In the genomic region with DNA sequence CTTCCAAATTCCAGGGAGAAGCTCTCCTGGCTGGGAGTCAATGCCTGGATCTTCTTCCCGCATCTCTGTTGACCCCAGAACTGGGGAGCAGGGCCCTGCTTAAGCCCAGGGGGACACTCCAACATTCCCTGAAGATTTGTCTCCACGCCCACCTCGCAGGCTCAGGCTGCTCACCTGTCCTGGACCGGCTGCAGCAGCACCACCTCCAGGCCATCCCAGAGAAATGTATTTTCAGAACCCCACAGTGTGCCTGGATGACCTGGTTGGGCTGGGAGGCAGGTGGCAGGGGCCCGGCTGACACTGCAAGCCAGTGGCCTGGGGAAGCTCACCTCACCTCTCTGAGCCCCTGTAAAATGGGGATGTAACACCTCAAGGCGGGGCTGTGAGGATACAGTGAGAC, we compare ENCODE assay signal across 18 cellular contexts. TPM values are rescaled to one million over a fixed set of nuclear protein-coding genes. Genes with fewer than 3 reads are reported as not detected.
DNase-seq lines count a peak whose midpoint lies in the region; ATAC-seq, FAIRE-seq and TF ChIP-seq lines count a peak whose summit lies in the region.
"Had no signal": no experiment of that assay in that cellular context is flagged by ENCODE, and none has a peak within 500 bp of the region (broad histone marks: within the 10 kb centered on the region; RNA-seq: fewer than 3 reads in every experiment).

No MANE protein-coding gene starts in this region.

- H3K9me3 Mint-ChIP-seq in activated naive CD4-positive, alpha-beta T cell treated with anti-CD3 and anti-CD28 coated beads for 36 hours: no peaks in the 10 kb centered on the region
- H3K9me3 Mint-ChIP-seq: activated CD4-positive, alpha-beta T cell treated with anti-CD3 and anti-CD28 coated beads, Interleukin-2, amount 10 ng/mL, durations not matched to agents 24 days and 14 days had no signal

- no peaks in the 10 kb centered on the region for H3K79me2 ChIP-seq in H1 (ENCODE audit: control insufficient read depth in 1 of 2, insufficient read depth in 2 of 2, low read length in 2 of 2)

- H3K36me3 Mint-ChIP-seq in activated naive CD4-positive, alpha-beta T cell treated with anti-CD3 and anti-CD28 coated beads for 36 hours (ENCODE audit: low read depth): no peaks in the 10 kb centered on the region
- H3K36me3 Mint-ChIP-seq: activated naive CD8-positive, alpha-beta T cell had no signal

- H3K23me2 ChIP-seq in H1 (ENCODE audit: low read depth, low read length): no peaks in the 10 kb centered on the region

- H4K5ac ChIP-seq in H1 (ENCODE audit: insufficient read length, low read depth, low read length): no peak overlapping the region

- no peak overlapping the region for H4K91ac ChIP-seq in H1 (replicated peaks; ENCODE audit: insufficient read length, low read length)

- no peak overlapping the region for H3K4ac ChIP-seq in H1 (replicated peaks; ENCODE audit: insufficient read length, low read depth, low read length)

- WGBS in H1 (ENCODE audit: extremely low coverage in 1 of 2, insufficient coverage in 1 of 2, insufficient read length in 1 of 2, insufficient replicate concordance in 2 of 2, low coverage in 1 of 2, low lambda C conversion rate in 2 of 2, missing lambda C conversion rate in 1 of 2), 2 experiments: 47% methylated on average over 6 of the region's 6 CpGs; no CpG with 5 or more reads in 1 of the 2 experiments

- H3K56ac ChIP-seq in H1 (replicated peaks; ENCODE audit: insufficient read length, low read depth, low read length): no peak overlapping the region

- DNase-seq in activated naive CD4-positive, alpha-beta T cell treated with anti-CD3 and anti-CD28 coated beads for 36 hours: peak; percentile 27
- no peak for DNase-seq in activated naive CD4-positive, alpha-beta T cell treated with Interleukin-2 at 50 U/mL for 16 hours
- no peak for DNase-seq in LNCaP clone FGC (ENCODE audit: low read depth)
- peak; percentile 21 to 67 for DNase-seq in H1 (ENCODE audit: low read depth in 1 of 2, low spot score in 2 of 2)
- DNase-seq in sciatic nerve (ENCODE audit: low spot score): peak; percentile 26
- DNase-seq in NCI-H1436 treated with DMSO at 0.1 percent for 48 hours (lab: John Stamatoyannopoulos, UW): no peak
- DNase-seq in left cardiac atrium: no peak
- no peak for DNase-seq in D341Med (ENCODE audit: low spot score)
- DNase-seq: activated CD4-positive, alpha-beta T cell treated with anti-CD3 and anti-CD28 coated beads, Interleukin-2, amount 10 ng/mL, durations not matched to agents 24 days and 14 days; colonic mucosa; Karpas-422; left ventricle myocardium superior; NCI-H226 had no signal

- H3K79me1 ChIP-seq in H1 (ENCODE audit: low read depth, low read length): no peaks in the 10 kb centered on the region

- intact Hi-C loops in activated naive CD4-positive, alpha-beta T cell treated with anti-CD3 and anti-CD28 coated beads for 36 hours (cut with micrococcal nuclease): loop anchor here (1.0 kb wide), 1 partner anchor 72 kb away; no protein-coding TSS in a partner anchor
- intact Hi-C loops in sciatic nerve (cut with DNase I) (no loop called here), left cardiac atrium (cut with DNase I) (no loop called here)

- no peak overlapping the region for H3K27ac ChIP-seq in H1 (ENCODE audit: low read depth, low read length)
- H3K27ac ChIP-seq: colonic mucosa, neutrophil, SK-N-MC had no signal

- TF ChIP-seq RAD21 in H1 (IDR thresholded peaks at IDR 0.05 in 1 of 2, conservative IDR thresholded peaks at IDR 0.05 in 1 of 2; ENCODE audit: low read depth in 2 of 2, low read length in 2 of 2): peak; percentile 63 to 74

- no peak for TF ChIP-seq EP300 in H1 (IDR thresholded peaks at IDR 0.05; ENCODE audit: borderline replicate concordance in 1 of 2, low read depth in 2 of 2, low read length in 2 of 2)

- no peaks in the 10 kb centered on the region for H3K4me1 Mint-ChIP-seq in activated naive CD4-positive, alpha-beta T cell treated with anti-CD3 and anti-CD28 coated beads for 36 hours (ENCODE audit: low read depth)
- H3K4me1 Mint-ChIP-seq: activated CD4-positive, alpha-beta T cell treated with anti-CD3 and anti-CD28 coated beads, Interleukin-2, amount 10 ng/mL, durations not matched to agents 24 days and 14 days; B cell had no signal

- no peak overlapping the region for H2BK15ac ChIP-seq in H1 (ENCODE audit: low read length)

- H2AFZ ChIP-seq in H1 (ENCODE audit: low read length): peak overlapping the region; percentile 61; the same call in 1 of the 2 replicates

- H2AK5ac ChIP-seq in H1 (ENCODE audit: low read depth, low read length): no peak overlapping the region

- TF ChIP-seq POLR2A in H1 (IDR thresholded peaks at IDR 0.05; ENCODE audit: control extremely low read depth in 1 of 2, low read depth in 2 of 2, low read length in 2 of 2): no peak

- H3K27me3 ChIP-seq in H1 (replicated peaks in 1 of 4; ENCODE audit: control insufficient read depth in 3 of 4, extremely low read depth in 1 of 4, insufficient read depth in 3 of 4, low read length in 3 of 4): peaks cover 0 to 5% (median 2%) of the 10 kb centered on the region in 4 experiments; a peak in 3 of 7 replicates

- H3K27me3 Mint-ChIP-seq in activated naive CD4-positive, alpha-beta T cell treated with anti-CD3 and anti-CD28 coated beads for 36 hours (ENCODE audit: low read depth): peaks cover 14% of the 10 kb centered on the region

- no peak overlapping the region for H3K18ac ChIP-seq in H1 (ENCODE audit: extremely low read depth, low read length)

- no peak overlapping the region for H2BK5ac ChIP-seq in H1 (ENCODE audit: low read depth, low read length)

- H2BK12ac ChIP-seq in H1 (ENCODE audit: low read depth, low read length): no peak overlapping the region

- H3K9ac ChIP-seq in H1 (replicated peaks in 1 of 4; ENCODE audit: extremely low read depth in 1 of 4, low read depth in 3 of 4, low read length in 3 of 4): no peak overlapping the region

- no peaks in the 10 kb centered on the region for H3K9me3 ChIP-seq in H1 (ENCODE audit: insufficient read depth in 2 of 2, low read depth in 1 of 2, low read length in 1 of 2)
- H3K9me3 ChIP-seq: colonic mucosa, neutrophil had no signal

- POLR2A ChIA-PET in H1 (lab: Charles Lee; ENCODE audit: partially characterized antibody): no interaction called here

- H3K4me2 ChIP-seq in H1 (ENCODE audit: insufficient read depth in 1 of 2, low read depth in 2 of 2, low read length in 2 of 2): no peak overlapping the region

- no peak overlapping the region for H2BK20ac ChIP-seq in H1 (ENCODE audit: low read length)

- peak; percentile 42 for FAIRE-seq in H1 (lab: Jason Lieb, UNC)
- FAIRE-seq: GM19239 had no signal

- H2BK120ac ChIP-seq in H1 (replicated peaks; ENCODE audit: low read depth, low read length): no peak overlapping the region

- H3K36me3 ChIP-seq in H1 (ENCODE audit: control insufficient read depth in 2 of 4, insufficient read depth in 4 of 4, low read length in 3 of 4): no peaks in the 10 kb centered on the region
- H3K36me3 ChIP-seq: colonic mucosa, neutrophil had no signal

- CTCF ChIA-PET in activated naive CD4-positive, alpha-beta T cell treated with anti-CD3 and anti-CD28 coated beads for 36 hours (lab: Charles Lee): interaction anchor here (12.3 kb wide), 1 partner anchor 74 kb away, joined by 296 read pairs; no protein-coding TSS in a partner anchor
- CTCF ChIA-PET in H1 (lab: Charles Lee; ENCODE audit: partially characterized antibody): interaction anchor here (0.8 to 16.0 kb wide), 30 partner anchors 9 to 277 kb away, joined by 3 to 415 read pairs (median 4); a partner anchor contains a TSS

- H4K20me1 ChIP-seq in H1 (replicated peaks in 1 of 2; ENCODE audit: control insufficient read depth in 1 of 2, insufficient read depth in 2 of 2, low read length in 2 of 2): no peaks in the 10 kb centered on the region

- H3K4me3 ChIP-seq in LNCaP clone FGC (ENCODE audit: low read depth, low read length) (no peak overlapping the region), H1 (ENCODE audit: extremely low read depth in 1 of 4, insufficient read depth in 2 of 4, low read depth in 3 of 4, low read length in 4 of 4) (no peak overlapping the region)
- H3K4me3 ChIP-seq: colonic mucosa, SK-N-MC had no signal

- H3K4me1 ChIP-seq in H1 (replicated peaks in 1 of 4; ENCODE audit: control insufficient read depth in 3 of 4, insufficient read depth in 4 of 4, low read length in 3 of 4): peaks cover 0 to 2% (median under 1%) of the 10 kb centered on the region in 4 experiments; a peak in 1 of 7 replicates
- H3K4me1 ChIP-seq: colonic mucosa had no signal

- H3K23ac ChIP-seq in H1 (ENCODE audit: insufficient read length): no peak overlapping the region

- TF ChIP-seq CTCF in LNCaP clone FGC (IDR thresholded peaks at IDR 0.05; ENCODE audit: control insufficient read depth, extremely low read depth, insufficient read depth) (peak; percentile 47), H1 (IDR thresholded peaks at IDR 0.05; ENCODE audit: control extremely low read depth in 1 of 3, insufficient read depth in 1 of 3, low read depth in 1 of 3, low read length in 3 of 3) (peak; percentile 72 to 79 (median 78))

- H4K8ac ChIP-seq in H1 (ENCODE audit: extremely low read depth, insufficient read depth, low read length): peak overlapping the region; percentile 45; the same call in 1 of the 2 replicates

- no peak overlapping the region for H3K14ac ChIP-seq in H1 (ENCODE audit: insufficient read length)

- no peak for ATAC-seq in sciatic nerve
- no peak for ATAC-seq in left cardiac atrium
- ATAC-seq: left ventricle myocardium superior had no signal

- no peak overlapping the region for H3K27ac Mint-ChIP-seq in activated naive CD4-positive, alpha-beta T cell treated with anti-CD3 and anti-CD28 coated beads for 36 hours
- H3K27ac Mint-ChIP-seq: activated CD4-positive, alpha-beta T cell treated with anti-CD3 and anti-CD28 coated beads, Interleukin-2, amount 10 ng/mL, durations not matched to agents 24 days and 14 days; activated naive CD8-positive, alpha-beta T cell; B cell had no signal

- H3K4me3 Mint-ChIP-seq in activated naive CD4-positive, alpha-beta T cell treated with anti-CD3 and anti-CD28 coated beads for 36 hours: no peak overlapping the region
- H3K4me3 Mint-ChIP-seq: activated CD4-positive, alpha-beta T cell treated with anti-CD3 and anti-CD28 coated beads, Interleukin-2, amount 10 ng/mL, durations not matched to agents 24 days and 14 days; activated naive CD8-positive, alpha-beta T cell; B cell had no signal

RNA-seq across cellular contexts. Expression of a gene that starts 27.1 kb away (rescaled TPM):
- total RNA-seq in activated naive CD4-positive, alpha-beta T cell treated with anti-CD3 and anti-CD28 coated beads for 36 hours: 10 to 100 TPM; 20.9 to 25.9 TPM
- total RNA-seq in H1 (2021; fragmentation: NEBNext Ultra II Directional; extraction: Animal tissue kit (Norgen Biotek cat#: 25700)): 16.7 and 18.7 TPM in 2 replicates
- polyA plus RNA-seq in H1 (2011; rRNA removed): 3.0 and 4.1 TPM in 2 replicates
- polyA plus RNA-seq in H1 (2011; cell fraction: cytosol; rRNA removed): 5.2 TPM
- 4.8 TPM for polyA plus RNA-seq in H1 (2011; cell fraction: nucleus; rRNA removed)
- polyA plus RNA-seq in H1 (2012, experiment 1 of 2): 4.3 to 11.6 TPM (median 6.5 TPM) in 4 replicates
- polyA plus RNA-seq in H1 (2012, experiment 2 of 2): 0.50 TPM
- polyA plus RNA-seq in H1 (2013, experiment 1 of 2): 5.5 TPM
- 5.8 TPM for polyA plus RNA-seq in H1 (2013, experiment 2 of 2)
- 34.8 and 43.6 TPM in 2 replicates for polyA minus RNA-seq in H1 (2011; rRNA and poly(A)+ RNA removed)
- 4.9 TPM for polyA minus RNA-seq in H1 (2011; cell fraction: cytosol; rRNA and poly(A)+ RNA removed)
- polyA minus RNA-seq in H1 (2011; cell fraction: nucleus; rRNA and poly(A)+ RNA removed): 4.6 TPM
- 12.7 TPM for total RNA-seq in sciatic nerve
- 10 to 100 TPM; 17.5 to 34.0 TPM for total RNA-seq in left cardiac atrium

Comparison
In these comparisons a context has a peak if more than half of its experiments do, and no peak if none do; other contexts are left out.
1. DNase-seq: peak in activated naive CD4-positive, alpha-beta T cell treated with anti-CD3 and anti-CD28 coated beads for 36 hours (single experiment), H1 (2 of 2) and sciatic nerve (single experiment); none in activated naive CD4-positive, alpha-beta T cell treated with Interleukin-2 at 50 U/mL for 16 hours (single experiment), LNCaP clone FGC (single experiment), NCI-H1436 treated with DMSO at 0.1 percent for 48 hours (single experiment), left cardiac atrium (single experiment) and D341Med (single experiment).